1 cellular context compared by ENCODE assay signal in the genomic region with DNA sequence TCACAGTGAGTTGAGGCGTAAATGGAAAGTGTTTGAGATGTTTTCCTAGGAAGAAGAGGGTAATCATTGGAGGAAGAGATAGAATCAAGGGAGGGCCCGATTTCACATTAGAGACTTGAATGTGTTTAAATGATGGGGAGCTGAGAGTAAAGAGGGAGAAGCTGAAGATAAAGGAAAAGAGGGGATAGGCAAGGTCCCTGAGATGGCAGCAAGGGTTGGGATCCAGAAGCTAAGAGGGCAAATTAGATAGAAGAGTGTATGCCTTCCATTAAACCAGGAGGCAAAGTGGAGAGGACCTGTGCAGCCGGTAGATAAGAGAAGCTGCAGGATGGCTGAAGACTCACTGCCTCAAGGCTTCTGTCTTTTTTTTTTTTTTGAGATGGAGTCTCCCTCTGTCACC.
TF ChIP-seq lines count a peak whose summit lies in the region.

No MANE protein-coding gene starts in this region.

TF ChIP-seq in K562, 482 proteins besides CTCF, POLR2A, EP300 and RAD21 (continues in another document):
- TF ChIP-seq, protein P1, sequence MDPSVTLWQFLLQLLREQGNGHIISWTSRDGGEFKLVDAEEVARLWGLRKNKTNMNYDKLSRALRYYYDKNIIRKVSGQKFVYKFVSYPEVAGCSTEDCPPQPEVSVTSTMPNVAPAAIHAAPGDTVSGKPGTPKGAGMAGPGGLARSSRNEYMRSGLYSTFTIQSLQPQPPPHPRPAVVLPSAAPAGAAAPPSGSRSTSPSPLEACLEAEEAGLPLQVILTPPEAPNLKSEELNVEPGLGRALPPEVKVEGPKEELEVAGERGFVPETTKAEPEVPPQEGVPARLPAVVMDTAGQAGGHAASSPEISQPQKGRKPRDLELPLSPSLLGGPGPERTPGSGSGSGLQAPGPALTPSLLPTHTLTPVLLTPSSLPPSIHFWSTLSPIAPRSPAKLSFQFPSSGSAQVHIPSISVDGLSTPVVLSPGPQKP (CRISPR knock-in tag; IDR thresholded peaks at IDR 0.05) = no peak
- peak in 1 of 3 experiments; percentile 57 for TF ChIP-seq YY1 (IDR thresholded peaks at IDR 0.05; ENCODE audit: borderline replicate concordance in 1 of 3, control insufficient read depth in 1 of 3, extremely low read depth in 1 of 3, insufficient read depth in 3 of 3, insufficient read length in 1 of 3, insufficient replicate concordance in 2 of 3, low read depth in 1 of 3, low read length in 2 of 3)
- peak; percentile 56; the same call in 1 of the 2 replicates for TF ChIP-seq CTBP1 (IDR thresholded peaks at IDR 0.05; ENCODE audit: borderline replicate concordance)
- TF ChIP-seq DPF2 (IDR thresholded peaks at IDR 0.05) = peak; percentile 86
- peak; percentile 75 for TF ChIP-seq MTA2 (IDR thresholded peaks at IDR 0.05; ENCODE audit: low read depth)
- TF ChIP-seq MYNN (IDR thresholded peaks at IDR 0.05) = no peak
- TF ChIP-seq MYNN (CRISPR knock-in tag; IDR thresholded peaks at IDR 0.05) = no peak
- peak; percentile 61; the same call in 1 of the 2 replicates for TF ChIP-seq TEAD4 (IDR thresholded peaks at IDR 0.05; ENCODE audit: low read length)
- TF ChIP-seq TEAD4 (CRISPR knock-in tag; IDR thresholded peaks at IDR 0.05; ENCODE audit: borderline replicate concordance) = no peak
- TF ChIP-seq JUND (IDR thresholded peaks at IDR 0.05; ENCODE audit: borderline replicate concordance, low read depth, low read length) = no peak
- peak; percentile 32; the same call in 1 of the 3 replicates for TF ChIP-seq JUND (tag; IDR thresholded peaks at IDR 0.05; ENCODE audit: borderline replicate concordance, low read depth, low read length)
- TF ChIP-seq SMARCB1 (IDR thresholded peaks at IDR 0.05; ENCODE audit: insufficient read length, low read depth) = no peak
- peak; percentile 87 for TF ChIP-seq ARID1B (IDR thresholded peaks at IDR 0.05)
- TF ChIP-seq, protein P2, sequence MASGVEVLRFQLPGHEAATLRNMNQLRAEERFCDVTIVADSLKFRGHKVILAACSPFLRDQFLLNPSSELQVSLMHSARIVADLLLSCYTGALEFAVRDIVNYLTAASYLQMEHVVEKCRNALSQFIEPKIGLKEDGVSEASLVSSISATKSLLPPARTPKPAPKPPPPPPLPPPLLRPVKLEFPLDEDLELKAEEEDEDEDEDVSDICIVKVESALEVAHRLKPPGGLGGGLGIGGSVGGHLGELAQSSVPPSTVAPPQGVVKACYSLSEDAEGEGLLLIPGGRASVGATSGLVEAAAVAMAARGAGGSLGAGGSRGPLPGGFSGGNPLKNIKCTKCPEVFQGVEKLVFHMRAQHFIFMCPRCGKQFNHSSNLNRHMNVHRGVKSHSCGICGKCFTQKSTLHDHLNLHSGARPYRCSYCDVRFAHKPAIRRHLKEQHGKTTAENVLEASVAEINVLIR (CRISPR knock-in tag; IDR thresholded peaks at IDR 0.05) = no peak
- peak; percentile 91 for TF ChIP-seq ZNF384 (IDR thresholded peaks at IDR 0.05; ENCODE audit: low read depth, low read length)
- no peak for TF ChIP-seq BMI1 (IDR thresholded peaks at IDR 0.05; ENCODE audit: low read length)
- peak; percentile 51; the same call in 1 of the 2 replicates for TF ChIP-seq FOXM1 (IDR thresholded peaks at IDR 0.05; ENCODE audit: low read depth)
- TF ChIP-seq FOXM1 (CRISPR knock-in tag; IDR thresholded peaks at IDR 0.05; ENCODE audit: low read depth) = no peak
- TF ChIP-seq RCOR1 (IDR thresholded peaks at IDR 0.05; ENCODE audit: borderline replicate concordance in 1 of 2, low read depth in 2 of 2, low read length in 2 of 2) = peak in 1 of 2 experiments; percentile 48; a peak in 1 of 4 replicates
- peak; percentile 91; the same call in 1 of the 2 replicates for TF ChIP-seq PHF21A (IDR thresholded peaks at IDR 0.05; ENCODE audit: borderline replicate concordance, low read depth)
- TF ChIP-seq PHB2 (IDR thresholded peaks at IDR 0.05; ENCODE audit: low read depth) = peak; percentile 12; the same call in 1 of the 2 replicates
- TF ChIP-seq MTA3 (IDR thresholded peaks at IDR 0.05; ENCODE audit: borderline replicate concordance) = 0 out of 2 replicates have a peak, but pooled peaks have one; percentile 44
- TF ChIP-seq, protein P3, sequence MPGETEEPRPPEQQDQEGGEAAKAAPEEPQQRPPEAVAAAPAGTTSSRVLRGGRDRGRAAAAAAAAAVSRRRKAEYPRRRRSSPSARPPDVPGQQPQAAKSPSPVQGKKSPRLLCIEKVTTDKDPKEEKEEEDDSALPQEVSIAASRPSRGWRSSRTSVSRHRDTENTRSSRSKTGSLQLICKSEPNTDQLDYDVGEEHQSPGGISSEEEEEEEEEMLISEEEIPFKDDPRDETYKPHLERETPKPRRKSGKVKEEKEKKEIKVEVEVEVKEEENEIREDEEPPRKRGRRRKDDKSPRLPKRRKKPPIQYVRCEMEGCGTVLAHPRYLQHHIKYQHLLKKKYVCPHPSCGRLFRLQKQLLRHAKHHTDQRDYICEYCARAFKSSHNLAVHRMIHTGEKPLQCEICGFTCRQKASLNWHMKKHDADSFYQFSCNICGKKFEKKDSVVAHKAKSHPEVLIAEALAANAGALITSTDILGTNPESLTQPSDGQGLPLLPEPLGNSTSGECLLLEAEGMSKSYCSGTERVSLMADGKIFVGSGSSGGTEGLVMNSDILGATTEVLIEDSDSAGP (CRISPR knock-in tag; IDR thresholded peaks at IDR 0.05) = no peak
- peak; percentile 82 for TF ChIP-seq CBFA2T2 (conservative IDR thresholded peaks at IDR 0.05)
- TF ChIP-seq TCF3 (CRISPR knock-in tag; IDR thresholded peaks at IDR 0.05) = peak; percentile 85
- 0 out of 2 replicates have a peak, but pooled peaks have one; percentile 66 for TF ChIP-seq NCOR1 (IDR thresholded peaks at IDR 0.05)
- TF ChIP-seq CBFA2T3 (IDR thresholded peaks at IDR 0.05) = peak; percentile 89
- peak; percentile 86 for TF ChIP-seq SMARCA4 (IDR thresholded peaks at IDR 0.05)
- TF ChIP-seq, protein P4, sequence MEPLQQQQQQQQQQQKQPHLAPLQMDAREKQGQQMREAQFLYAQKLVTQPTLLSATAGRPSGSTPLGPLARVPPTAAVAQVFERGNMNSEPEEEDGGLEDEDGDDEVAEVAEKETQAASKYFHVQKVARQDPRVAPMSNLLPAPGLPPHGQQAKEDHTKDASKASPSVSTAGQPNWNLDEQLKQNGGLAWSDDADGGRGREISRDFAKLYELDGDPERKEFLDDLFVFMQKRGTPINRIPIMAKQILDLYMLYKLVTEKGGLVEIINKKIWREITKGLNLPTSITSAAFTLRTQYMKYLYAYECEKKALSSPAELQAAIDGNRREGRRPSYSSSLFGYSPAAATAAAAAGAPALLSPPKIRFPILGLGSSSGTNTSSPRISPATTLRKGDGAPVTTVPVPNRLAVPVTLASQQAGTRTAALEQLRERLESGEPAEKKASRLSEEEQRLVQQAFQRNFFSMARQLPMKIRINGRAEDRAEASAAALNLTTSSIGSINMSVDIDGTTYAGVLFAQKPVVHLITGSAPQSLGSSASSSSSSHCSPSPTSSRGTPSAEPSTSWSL (CRISPR knock-in tag; IDR thresholded peaks at IDR 0.05; ENCODE audit: borderline replicate concordance) = no peak
- peak; percentile 54 for TF ChIP-seq POLR2AphosphoS5 (IDR thresholded peaks at IDR 0.05; ENCODE audit: control insufficient read depth, insufficient read depth, low read depth, low read length)
- TF ChIP-seq SMARCE1 (IDR thresholded peaks at IDR 0.05) = peak; percentile 72
- peak; percentile 51; the same call in 1 of the 2 replicates for TF ChIP-seq HDAC2 (IDR thresholded peaks at IDR 0.05)
- TF ChIP-seq ELF4 (CRISPR knock-in tag; IDR thresholded peaks at IDR 0.05) = 0 out of 2 replicates have a peak, but pooled peaks have one; percentile 51
- no peak for TF ChIP-seq ZNF717 (CRISPR knock-in tag; IDR thresholded peaks at IDR 0.05)
- TF ChIP-seq, protein P5, sequence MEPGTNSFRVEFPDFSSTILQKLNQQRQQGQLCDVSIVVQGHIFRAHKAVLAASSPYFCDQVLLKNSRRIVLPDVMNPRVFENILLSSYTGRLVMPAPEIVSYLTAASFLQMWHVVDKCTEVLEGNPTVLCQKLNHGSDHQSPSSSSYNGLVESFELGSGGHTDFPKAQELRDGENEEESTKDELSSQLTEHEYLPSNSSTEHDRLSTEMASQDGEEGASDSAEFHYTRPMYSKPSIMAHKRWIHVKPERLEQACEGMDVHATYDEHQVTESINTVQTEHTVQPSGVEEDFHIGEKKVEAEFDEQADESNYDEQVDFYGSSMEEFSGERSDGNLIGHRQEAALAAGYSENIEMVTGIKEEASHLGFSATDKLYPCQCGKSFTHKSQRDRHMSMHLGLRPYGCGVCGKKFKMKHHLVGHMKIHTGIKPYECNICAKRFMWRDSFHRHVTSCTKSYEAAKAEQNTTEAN (CRISPR knock-in tag; IDR thresholded peaks at IDR 0.05) = no peak
- TF ChIP-seq, protein P6, sequence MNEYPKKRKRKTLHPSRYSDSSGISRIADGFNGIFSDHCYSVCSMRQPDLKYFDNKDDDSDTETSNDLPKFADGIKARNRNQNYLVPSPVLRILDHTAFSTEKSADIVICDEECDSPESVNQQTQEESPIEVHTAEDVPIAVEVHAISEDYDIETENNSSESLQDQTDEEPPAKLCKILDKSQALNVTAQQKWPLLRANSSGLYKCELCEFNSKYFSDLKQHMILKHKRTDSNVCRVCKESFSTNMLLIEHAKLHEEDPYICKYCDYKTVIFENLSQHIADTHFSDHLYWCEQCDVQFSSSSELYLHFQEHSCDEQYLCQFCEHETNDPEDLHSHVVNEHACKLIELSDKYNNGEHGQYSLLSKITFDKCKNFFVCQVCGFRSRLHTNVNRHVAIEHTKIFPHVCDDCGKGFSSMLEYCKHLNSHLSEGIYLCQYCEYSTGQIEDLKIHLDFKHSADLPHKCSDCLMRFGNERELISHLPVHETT (CRISPR knock-in tag; conservative IDR thresholded peaks at IDR 0.05 in 1 of 2, IDR thresholded peaks at IDR 0.05 in 1 of 2) = no peak
- peak in 1 of 2 experiments; percentile 37; a peak in 2 of 4 replicates for TF ChIP-seq TRIM24 (IDR thresholded peaks at IDR 0.05)
- TF ChIP-seq EHMT2 (IDR thresholded peaks at IDR 0.05) = peak; percentile 70
- TF ChIP-seq HDAC1 (IDR thresholded peaks at IDR 0.05) = peak in 1 of 2 experiments; percentile 54; a peak in 1 of 4 replicates
- TF ChIP-seq, protein P7, sequence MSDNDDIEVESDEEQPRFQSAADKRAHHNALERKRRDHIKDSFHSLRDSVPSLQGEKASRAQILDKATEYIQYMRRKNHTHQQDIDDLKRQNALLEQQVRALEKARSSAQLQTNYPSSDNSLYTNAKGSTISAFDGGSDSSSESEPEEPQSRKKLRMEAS (CRISPR knock-in tag; IDR thresholded peaks at IDR 0.05) = no peak
- peak; percentile 44; the same call in 1 of the 2 replicates for TF ChIP-seq ATF7 (IDR thresholded peaks at IDR 0.05)
- peak; percentile 60; the same call in 1 of the 2 replicates for TF ChIP-seq CC2D1A (IDR thresholded peaks at IDR 0.05)
- TF ChIP-seq KDM1A (IDR thresholded peaks at IDR 0.05) = peak; percentile 75 to 83
- peak; percentile 77 for TF ChIP-seq TAL1 (IDR thresholded peaks at IDR 0.05)
- TF ChIP-seq, protein P8, sequence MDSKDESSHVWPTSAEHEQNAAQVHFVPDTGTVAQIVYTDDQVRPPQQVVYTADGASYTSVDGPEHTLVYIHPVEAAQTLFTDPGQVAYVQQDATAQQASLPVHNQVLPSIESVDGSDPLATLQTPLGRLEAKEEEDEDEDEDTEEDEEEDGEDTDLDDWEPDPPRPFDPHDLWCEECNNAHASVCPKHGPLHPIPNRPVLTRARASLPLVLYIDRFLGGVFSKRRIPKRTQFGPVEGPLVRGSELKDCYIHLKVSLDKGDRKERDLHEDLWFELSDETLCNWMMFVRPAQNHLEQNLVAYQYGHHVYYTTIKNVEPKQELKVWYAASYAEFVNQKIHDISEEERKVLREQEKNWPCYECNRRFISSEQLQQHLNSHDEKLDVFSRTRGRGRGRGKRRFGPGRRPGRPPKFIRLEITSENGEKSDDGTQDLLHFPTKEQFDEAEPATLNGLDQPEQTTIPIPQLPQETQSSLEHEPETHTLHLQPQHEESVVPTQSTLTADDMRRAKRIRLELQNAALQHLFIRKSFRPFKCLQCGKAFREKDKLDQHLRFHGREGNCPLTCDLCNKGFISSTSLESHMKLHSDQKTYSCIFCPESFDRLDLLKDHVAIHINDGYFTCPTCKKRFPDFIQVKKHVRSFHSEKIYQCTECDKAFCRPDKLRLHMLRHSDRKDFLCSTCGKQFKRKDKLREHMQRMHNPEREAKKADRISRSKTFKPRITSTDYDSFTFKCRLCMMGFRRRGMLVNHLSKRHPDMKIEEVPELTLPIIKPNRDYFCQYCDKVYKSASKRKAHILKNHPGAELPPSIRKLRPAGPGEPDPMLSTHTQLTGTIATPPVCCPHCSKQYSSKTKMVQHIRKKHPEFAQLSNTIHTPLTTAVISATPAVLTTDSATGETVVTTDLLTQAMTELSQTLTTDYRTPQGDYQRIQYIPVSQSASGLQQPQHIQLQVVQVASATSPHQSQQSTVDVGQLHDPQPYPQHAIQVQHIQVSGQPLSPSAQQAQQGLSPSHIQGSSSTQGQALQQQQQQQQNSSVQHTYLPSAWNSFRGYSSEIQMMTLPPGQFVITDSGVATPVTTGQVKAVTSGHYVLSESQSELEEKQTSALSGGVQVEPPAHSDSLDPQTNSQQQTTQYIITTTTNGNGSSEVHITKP (IDR thresholded peaks at IDR 0.05; ENCODE audit: partially characterized antibody) = peak; percentile 68
